In the genomic region with DNA sequence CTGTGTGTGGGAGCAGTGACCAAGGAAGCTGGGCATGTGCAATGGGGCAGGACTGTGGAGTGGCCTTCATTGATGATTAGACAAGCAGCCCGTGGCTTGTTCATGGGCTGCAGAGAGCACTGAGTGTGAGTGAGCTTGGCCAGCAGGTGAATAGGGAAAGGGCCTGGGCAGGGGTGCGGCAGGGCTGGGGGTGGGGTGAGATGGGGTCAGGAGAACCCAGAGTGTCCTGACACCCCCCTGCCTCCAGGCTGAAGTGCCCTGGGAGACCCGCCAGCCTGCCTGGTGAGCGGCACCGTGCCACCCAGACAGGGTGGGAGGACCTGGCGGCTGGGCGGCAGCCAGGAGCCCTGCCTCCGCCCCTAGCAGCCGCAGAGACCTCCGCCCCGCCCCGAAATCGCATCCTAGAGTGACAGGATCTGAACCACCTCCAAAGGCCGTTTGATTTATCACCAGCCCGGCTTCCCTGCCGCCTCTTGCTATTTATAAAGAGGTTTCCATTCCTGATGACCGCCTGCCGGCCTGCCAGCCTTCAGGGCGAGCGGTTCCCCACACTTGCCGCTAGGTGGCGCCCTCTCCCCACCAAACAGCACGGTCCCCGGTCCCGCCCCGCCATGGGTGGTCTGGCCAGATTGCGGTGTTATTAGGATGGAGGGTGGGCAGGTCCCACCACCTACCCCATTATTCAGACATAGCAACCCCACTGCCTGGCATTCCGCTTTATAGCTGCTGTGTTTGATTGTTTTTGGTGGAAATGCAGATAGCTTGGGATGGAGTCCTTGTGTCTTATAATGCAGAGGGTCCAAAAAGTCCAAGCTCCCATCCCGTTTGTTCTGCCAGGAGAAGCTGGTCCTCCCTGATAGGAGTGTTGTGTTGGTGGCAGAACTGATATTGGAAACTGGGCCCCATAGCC, we compare ENCODE assay signal across 8 cellular contexts. TPM values are rescaled to one million over a fixed set of nuclear protein-coding genes. Genes with fewer than 3 reads are reported as not detected.
DNase-seq lines count a peak whose midpoint lies in the region; ATAC-seq and TF ChIP-seq lines count a peak whose summit lies in the region.

No MANE protein-coding gene starts in this region.

- H3K9me3 Mint-ChIP-seq in CD14-positive monocyte, result peaks cover 0 to 2% (median 0%) of the 10 kb centered on the region in 7 donors
- H3K9me3 Mint-ChIP-seq in activated naive CD8-positive, alpha-beta T cell treated with anti-CD3 and anti-CD28 coated beads, Interleukin-2, amount 50 U/mL, for 24 hours, result no peaks in the 10 kb centered on the region

- H3K36me3 Mint-ChIP-seq in CD14-positive monocyte, result no peaks in the 10 kb centered on the region
- no peaks in the 10 kb centered on the region for H3K36me3 Mint-ChIP-seq in activated naive CD8-positive, alpha-beta T cell treated with anti-CD3 and anti-CD28 coated beads, Interleukin-2, amount 50 U/mL, for 24 hours (ENCODE audit: low read depth)

- peaks cover 2 to 8% (median 3%) of the 10 kb centered on the region in 3 donors for H3K27me3 Mint-ChIP-seq in CD14-positive monocyte (ENCODE audit: low read depth in 3 of 3)
- peaks cover 4% of the 10 kb centered on the region for H3K27me3 Mint-ChIP-seq in activated naive CD8-positive, alpha-beta T cell treated with anti-CD3 and anti-CD28 coated beads, Interleukin-2, amount 50 U/mL, for 24 hours

- peaks cover 4% of the 10 kb centered on the region for H3K4me1 Mint-ChIP-seq in CD14-positive monocyte
- H3K4me1 Mint-ChIP-seq in activated naive CD8-positive, alpha-beta T cell treated with anti-CD3 and anti-CD28 coated beads, Interleukin-2, amount 50 U/mL, for 24 hours, result no peaks in the 10 kb centered on the region

- H3K27ac ChIP-seq in left ventricle myocardium inferior (replicated peaks) (peak overlapping the region; percentile 69), sigmoid colon (peak overlapping the region in 3 of 4 donors; percentile 21 to 41 (median 23))

- TF ChIP-seq CTCF in CD14-positive monocyte (IDR thresholded peaks at IDR 0.05) (peak; percentile 98), left ventricle myocardium inferior (IDR thresholded peaks at IDR 0.05; ENCODE audit: borderline replicate concordance) (peak; percentile 99), sigmoid colon (IDR thresholded peaks at IDR 0.05) (peak; percentile 95 to 98 (median 97))

- ATAC-seq in GM21360 (IDR thresholded peaks at IDR 0.05; ENCODE audit: unreplicated experiment) (peak; percentile 68), GM21786 (IDR thresholded peaks at IDR 0.05; ENCODE audit: unreplicated experiment) (no peak)
- peak; percentile 76 for ATAC-seq in activated naive CD8-positive, alpha-beta T cell treated with anti-CD3 and anti-CD28 coated beads, Interleukin-2, amount 50 U/mL, for 24 hours

- DNase-seq in CD14-positive monocyte (ENCODE audit: low spot score) (peak; percentile 64), NCI-H1092 treated with DMSO at 0.1 percent for 48 hours (lab: John Stamatoyannopoulos, UW) (peak; percentile 94), T-helper 1 cell (peak; percentile 46 to 73 (median 64)), left ventricle myocardium inferior (peak; percentile 83), sigmoid colon (peak; percentile 89)
- DNase-seq in activated naive CD8-positive, alpha-beta T cell treated with anti-CD3 and anti-CD28 coated beads, Interleukin-2, amount 50 U/mL, for 24 hours, result peak; percentile 83

- H3K4me1 ChIP-seq in left ventricle myocardium inferior (peaks cover 29% of the 10 kb centered on the region), sigmoid colon (peaks cover 0 to 13% (median 9%) of the 10 kb centered on the region in 4 donors)

- no peak for TF ChIP-seq POLR2A in sigmoid colon (IDR thresholded peaks at IDR 0.05)

- H3K27ac Mint-ChIP-seq in CD14-positive monocyte, result no peak overlapping the region
- no peak overlapping the region for H3K27ac Mint-ChIP-seq in activated naive CD8-positive, alpha-beta T cell treated with anti-CD3 and anti-CD28 coated beads, Interleukin-2, amount 50 U/mL, for 24 hours

- H3K27me3 ChIP-seq in left ventricle myocardium inferior (ENCODE audit: low read depth) (no peaks in the 10 kb centered on the region), sigmoid colon (no peaks in the 10 kb centered on the region)

- TF ChIP-seq EP300 in sigmoid colon (IDR thresholded peaks at IDR 0.05), result no peak

- H3K36me3 ChIP-seq in left ventricle myocardium inferior (no peaks in the 10 kb centered on the region), sigmoid colon (no peaks in the 10 kb centered on the region)

- H3K4me3 Mint-ChIP-seq in CD14-positive monocyte, result peak overlapping the region; percentile 24 to 74
- no peak overlapping the region for H3K4me3 Mint-ChIP-seq in activated naive CD8-positive, alpha-beta T cell treated with anti-CD3 and anti-CD28 coated beads, Interleukin-2, amount 50 U/mL, for 24 hours

- H3K9me3 ChIP-seq in left ventricle myocardium inferior (replicated peaks) (no peaks in the 10 kb centered on the region), sigmoid colon (no peaks in the 10 kb centered on the region)

- 3 to 6% methylated on average over 29 of the region's 29 CpGs for WGBS in sigmoid colon, 2 donors

- intact Hi-C loops in CD14-positive monocyte (cut with micrococcal nuclease), result loop anchor here (1.0 to 10.0 kb wide), 4 partner anchors 22 to 212 kb away; a partner anchor contains a TSS
- intact Hi-C loops in left ventricle myocardium inferior (cut with micrococcal nuclease), result no loop called here
- intact Hi-C loops in sigmoid colon (cut with DNase I), result loop anchor here (1.0 to 5.0 kb wide), 4 partner anchors 24 to 270 kb away; a partner anchor contains a TSS

- no peak overlapping the region for H3K4me3 ChIP-seq in left ventricle myocardium inferior
- H3K4me3 ChIP-seq in sigmoid colon, result peak overlapping the region in 2 of 4 donors; percentile 23 to 29

RNA-seq across cellular contexts. Expression of a gene that starts 3.5 kb away (rescaled TPM):
- polyA plus RNA-seq in CD14-positive monocyte (not detected), sigmoid colon (under 1 TPM in 1 of 3 donors, not detected in 2; 0.39 TPM)
- total RNA-seq in left ventricle myocardium inferior (0.25 TPM), sigmoid colon (under 1 TPM in 2 of 4 donors, not detected in 2; 0.16 to 0.81 TPM)

RNA-seq across cellular contexts. Expression of a gene that starts 22.7 kb away (rescaled TPM):
- polyA plus RNA-seq in CD14-positive monocyte (not detected), sigmoid colon (under 1 TPM in 2 of 3 donors, not detected in 1; 0.60 to 0.66 TPM)
- total RNA-seq in left ventricle myocardium inferior (1.6 TPM), sigmoid colon (not detected)

RNA-seq across cellular contexts. Expression of a gene that starts 47.7 kb away (rescaled TPM):
- polyA plus RNA-seq in CD14-positive monocyte (not detected), sigmoid colon (1 to 10 TPM in 1 of 3 donors, under 1 TPM in 1, not detected in 1; 0.60 to 1.2 TPM)
- total RNA-seq in left ventricle myocardium inferior (5.1 TPM), sigmoid colon (1 to 10 TPM in 3 of 4 donors, not detected in 1; 1.7 to 2.6 (median 2.0) TPM)

RNA-seq across cellular contexts. Expression of a gene that starts 47.8 kb away (rescaled TPM):
- polyA plus RNA-seq in CD14-positive monocyte (not detected), sigmoid colon (under 1 TPM in 1 of 3 donors, not detected in 2; 0.15 TPM)
- total RNA-seq in left ventricle myocardium inferior (0.05 TPM), sigmoid colon (1 to 10 TPM in 1 of 4 donors, not detected in 3; 1.1 TPM)
